In genomic region chr13:109941951-109942350, GRCh38 we compare ENCODE assay signal across 1 cellular context.
TF ChIP-seq lines count a peak whose summit lies in the region.

No MANE protein-coding gene starts in this region.

TF ChIP-seq in GM23338, 12 proteins besides CTCF, POLR2A, EP300 and RAD21 (continued from another document):
- TF ChIP-seq REST (IDR thresholded peaks at IDR 0.05; ENCODE audit: unreplicated experiment), result no peak
- no peak for TF ChIP-seq STAT1 (IDR thresholded peaks at IDR 0.05; ENCODE audit: unreplicated experiment)
- no peak for TF ChIP-seq ZNF114 (CRISPR knock-in tag; IDR thresholded peaks at IDR 0.05)
- no peak for TF ChIP-seq ZNF462 (CRISPR knock-in tag; IDR thresholded peaks at IDR 0.05)
